ENCODE assay signal across 1 cellular context in the genomic region with DNA sequence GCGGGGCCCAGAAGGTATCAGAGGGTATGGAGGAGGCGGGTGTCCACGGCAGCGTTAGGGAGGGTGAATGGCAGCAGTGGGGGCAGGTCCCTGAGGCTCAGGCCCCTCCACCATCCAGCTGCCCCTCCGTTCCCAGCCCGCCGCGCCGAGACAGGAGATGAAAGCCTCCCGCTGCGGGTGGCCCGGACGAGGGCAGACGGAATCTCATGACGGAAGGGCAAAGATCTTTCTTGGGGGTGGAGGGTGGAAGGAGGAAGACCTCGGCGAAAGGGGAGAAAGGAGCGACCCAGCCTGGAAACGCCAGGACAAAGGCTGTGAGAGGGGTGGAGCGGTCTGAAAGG.
TF ChIP-seq lines count a peak whose summit lies in the region.

No MANE protein-coding gene starts in this region.

TF ChIP-seq in liver, 16 proteins besides CTCF, POLR2A, EP300 and RAD21 (continued from another document):
- TF ChIP-seq, protein P1, sequence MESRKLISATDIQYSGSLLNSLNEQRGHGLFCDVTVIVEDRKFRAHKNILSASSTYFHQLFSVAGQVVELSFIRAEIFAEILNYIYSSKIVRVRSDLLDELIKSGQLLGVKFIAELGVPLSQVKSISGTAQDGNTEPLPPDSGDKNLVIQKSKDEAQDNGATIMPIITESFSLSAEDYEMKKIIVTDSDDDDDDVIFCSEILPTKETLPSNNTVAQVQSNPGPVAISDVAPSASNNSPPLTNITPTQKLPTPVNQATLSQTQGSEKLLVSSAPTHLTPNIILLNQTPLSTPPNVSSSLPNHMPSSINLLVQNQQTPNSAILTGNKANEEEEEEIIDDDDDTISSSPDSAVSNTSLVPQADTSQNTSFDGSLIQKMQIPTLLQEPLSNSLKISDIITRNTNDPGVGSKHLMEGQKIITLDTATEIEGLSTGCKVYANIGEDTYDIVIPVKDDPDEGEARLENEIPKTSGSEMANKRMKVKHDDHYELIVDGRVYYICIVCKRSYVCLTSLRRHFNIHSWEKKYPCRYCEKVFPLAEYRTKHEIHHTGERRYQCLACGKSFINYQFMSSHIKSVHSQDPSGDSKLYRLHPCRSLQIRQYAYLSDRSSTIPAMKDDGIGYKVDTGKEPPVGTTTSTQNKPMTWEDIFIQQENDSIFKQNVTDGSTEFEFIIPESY (IDR thresholded peaks at IDR 0.05) = no peak
- TF ChIP-seq, protein P2, sequence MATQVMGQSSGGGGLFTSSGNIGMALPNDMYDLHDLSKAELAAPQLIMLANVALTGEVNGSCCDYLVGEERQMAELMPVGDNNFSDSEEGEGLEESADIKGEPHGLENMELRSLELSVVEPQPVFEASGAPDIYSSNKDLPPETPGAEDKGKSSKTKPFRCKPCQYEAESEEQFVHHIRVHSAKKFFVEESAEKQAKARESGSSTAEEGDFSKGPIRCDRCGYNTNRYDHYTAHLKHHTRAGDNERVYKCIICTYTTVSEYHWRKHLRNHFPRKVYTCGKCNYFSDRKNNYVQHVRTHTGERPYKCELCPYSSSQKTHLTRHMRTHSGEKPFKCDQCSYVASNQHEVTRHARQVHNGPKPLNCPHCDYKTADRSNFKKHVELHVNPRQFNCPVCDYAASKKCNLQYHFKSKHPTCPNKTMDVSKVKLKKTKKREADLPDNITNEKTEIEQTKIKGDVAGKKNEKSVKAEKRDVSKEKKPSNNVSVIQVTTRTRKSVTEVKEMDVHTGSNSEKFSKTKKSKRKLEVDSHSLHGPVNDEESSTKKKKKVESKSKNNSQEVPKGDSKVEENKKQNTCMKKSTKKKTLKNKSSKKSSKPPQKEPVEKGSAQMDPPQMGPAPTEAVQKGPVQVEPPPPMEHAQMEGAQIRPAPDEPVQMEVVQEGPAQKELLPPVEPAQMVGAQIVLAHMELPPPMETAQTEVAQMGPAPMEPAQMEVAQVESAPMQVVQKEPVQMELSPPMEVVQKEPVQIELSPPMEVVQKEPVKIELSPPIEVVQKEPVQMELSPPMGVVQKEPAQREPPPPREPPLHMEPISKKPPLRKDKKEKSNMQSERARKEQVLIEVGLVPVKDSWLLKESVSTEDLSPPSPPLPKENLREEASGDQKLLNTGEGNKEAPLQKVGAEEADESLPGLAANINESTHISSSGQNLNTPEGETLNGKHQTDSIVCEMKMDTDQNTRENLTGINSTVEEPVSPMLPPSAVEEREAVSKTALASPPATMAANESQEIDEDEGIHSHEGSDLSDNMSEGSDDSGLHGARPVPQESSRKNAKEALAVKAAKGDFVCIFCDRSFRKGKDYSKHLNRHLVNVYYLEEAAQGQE (IDR thresholded peaks at IDR 0.05) = no peak
- TF ChIP-seq HNF4A (conservative IDR thresholded peaks at IDR 0.05) (no peak), GABPA (IDR thresholded peaks at IDR 0.05 in 1 of 2, conservative IDR thresholded peaks at IDR 0.05 in 1 of 2) (no peak), FOXA2 (IDR thresholded peaks at IDR 0.05) (no peak)
